In the genomic region with DNA sequence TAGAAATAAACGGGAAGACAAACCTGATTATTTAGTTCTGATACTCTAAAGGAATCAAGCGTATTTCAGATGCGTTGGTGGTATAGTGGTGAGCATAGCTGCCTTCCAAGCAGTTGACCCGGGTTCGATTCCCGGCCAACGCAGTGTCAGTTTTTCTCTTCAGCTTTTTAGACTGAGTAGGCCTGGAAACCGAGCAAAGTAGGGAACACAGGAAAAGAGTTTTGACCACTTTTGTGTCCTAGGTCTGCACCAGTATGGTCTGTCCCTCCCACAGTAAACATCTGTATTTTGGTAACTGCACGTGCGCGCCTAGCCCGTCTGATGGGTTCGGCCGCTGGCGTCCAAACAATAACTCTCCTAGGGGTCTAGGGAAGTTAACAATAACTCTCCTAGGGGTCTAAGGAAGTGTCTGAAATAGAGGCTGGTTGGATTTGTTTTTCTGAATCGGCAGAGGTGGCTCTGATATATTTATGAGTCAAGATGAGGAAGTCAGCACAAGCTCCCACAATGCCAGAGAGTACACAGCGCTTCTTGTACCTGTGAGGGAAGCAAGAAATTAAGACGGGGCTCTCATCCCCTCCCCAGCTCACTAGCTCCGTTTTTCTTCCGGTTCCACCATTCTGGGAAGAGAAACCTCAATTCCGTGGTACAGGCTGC, we compare ENCODE assay signal across 1 cellular context.
A peak's percentile ranks its signal among the peaks of the same experiment; 100 is the strongest.
TF ChIP-seq lines count a peak whose summit lies in the region.

No MANE protein-coding gene starts in this region.

TF ChIP-seq in IMR-90, 13 proteins besides CTCF, POLR2A, EP300 and RAD21 (continued from another document):
- TF ChIP-seq BHLHE40 (IDR thresholded peaks at IDR 0.05; ENCODE audit: low read depth, low read length) (peak; percentile 89), FOS (IDR thresholded peaks at IDR 0.05; ENCODE audit: low read depth, low read length) (peak; percentile 96), NFE2L2 (IDR thresholded peaks at IDR 0.05; ENCODE audit: low read depth, low read length) (no peak), MXI1 (IDR thresholded peaks at IDR 0.05; ENCODE audit: borderline replicate concordance, low read depth, low read length) (no peak)
- TF ChIP-seq, protein P1, sequence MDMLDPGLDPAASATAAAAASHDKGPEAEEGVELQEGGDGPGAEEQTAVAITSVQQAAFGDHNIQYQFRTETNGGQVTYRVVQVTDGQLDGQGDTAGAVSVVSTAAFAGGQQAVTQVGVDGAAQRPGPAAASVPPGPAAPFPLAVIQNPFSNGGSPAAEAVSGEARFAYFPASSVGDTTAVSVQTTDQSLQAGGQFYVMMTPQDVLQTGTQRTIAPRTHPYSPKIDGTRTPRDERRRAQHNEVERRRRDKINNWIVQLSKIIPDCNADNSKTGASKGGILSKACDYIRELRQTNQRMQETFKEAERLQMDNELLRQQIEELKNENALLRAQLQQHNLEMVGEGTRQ (IDR thresholded peaks at IDR 0.05; ENCODE audit: low read depth, low read length): no peak
